In genomic region chr2:60966465-60967405, GRCh38 we compare ENCODE assay signal across 11 cellular contexts. TPM values are rescaled to one million over a fixed set of nuclear protein-coding genes. Genes with fewer than 3 reads are reported as not detected.
DNase-seq lines count a peak whose midpoint lies in the region; ATAC-seq and TF ChIP-seq lines count a peak whose summit lies in the region.
"Had no signal": no experiment of that assay in that cellular context is flagged by ENCODE, and none has a peak within 500 bp of the region (broad histone marks: within the 10 kb centered on the region; RNA-seq: fewer than 3 reads in every experiment).

No MANE protein-coding gene starts in this region.

- no peak overlapping the region for H3K27ac ChIP-seq in caudate nucleus (ENCODE audit: low read depth, low read length)
- H3K27ac ChIP-seq: vagina had no signal

- no peaks in the 10 kb centered on the region for H3K27me3 Mint-ChIP-seq in activated CD8-positive, alpha-beta T cell treated with anti-CD3 and anti-CD28 coated beads, Interleukin-2, amount 10 ng/mL, durations not matched to agents 7 days and 5 days (ENCODE audit: low read depth)

- peaks cover 15% of the 10 kb centered on the region for H3K9me3 Mint-ChIP-seq in activated CD8-positive, alpha-beta T cell treated with anti-CD3 and anti-CD28 coated beads, Interleukin-2, amount 10 ng/mL, durations not matched to agents 7 days and 5 days (ENCODE audit: insufficient read depth)

- H3K4me3 ChIP-seq in GM12865 (ENCODE audit: low read depth, low read length): peak overlapping the region; percentile 27
- H3K4me3 ChIP-seq: pancreas, vagina had no signal

- ATAC-seq in GM19351 (IDR thresholded peaks at IDR 0.05; ENCODE audit: unreplicated experiment) (peak; percentile 76), HG02943 (IDR thresholded peaks at IDR 0.05; ENCODE audit: low read depth, unreplicated experiment) (peak; percentile 66)
- no peak for ATAC-seq in activated CD8-positive, alpha-beta T cell treated with anti-CD3 and anti-CD28 coated beads, Interleukin-2, amount 10 ng/mL, durations not matched to agents 7 days and 5 days
- ATAC-seq: pancreas had no signal

- H3K4me1 Mint-ChIP-seq in activated CD8-positive, alpha-beta T cell treated with anti-CD3 and anti-CD28 coated beads, Interleukin-2, amount 10 ng/mL, durations not matched to agents 7 days and 5 days (ENCODE audit: low read depth): peaks cover 42% of the 10 kb centered on the region

- peak; percentile 58 for DNase-seq in GM12865 (ENCODE audit: low read depth)
- DNase-seq in activated CD8-positive, alpha-beta T cell treated with anti-CD3 and anti-CD28 coated beads, Interleukin-2, amount 10 ng/mL, durations not matched to agents 7 days and 5 days: no peak
- DNase-seq in caudate nucleus (lab: John Stamatoyannopoulos, UW): no peak
- no peak for DNase-seq in GF-D8 (lab: John Stamatoyannopoulos, UW)
- DNase-seq in NCI-H146 treated with DMSO at 0.1 percent for 48 hours (lab: John Stamatoyannopoulos, UW; ENCODE audit: unreplicated experiment): no peak
- DNase-seq in stimulated activated CD8-positive, alpha-beta memory T cell treated with anti-CD3 and anti-CD28 coated beads, Interleukin-4, amount 100 ng/mL, for 48 hours: no peak
- DNase-seq: NCI-H2029, pancreas had no signal

- H3K4me3 Mint-ChIP-seq in activated CD8-positive, alpha-beta T cell treated with anti-CD3 and anti-CD28 coated beads, Interleukin-2, amount 10 ng/mL, durations not matched to agents 7 days and 5 days: peak overlapping the region; percentile 40

- CTCF ChIA-PET in activated CD8-positive, alpha-beta T cell treated with anti-CD3 and anti-CD28 coated beads, Interleukin-2, amount 10 ng/mL, durations not matched to agents 7 days and 5 days (lab: Charles Lee): interaction anchor here (0.6 to 1.4 kb wide), 3 partner anchors 26 to 827 kb away, joined by 3 to 8 read pairs (median 5); no protein-coding TSS in a partner anchor

- H3K27ac Mint-ChIP-seq in activated CD8-positive, alpha-beta T cell treated with anti-CD3 and anti-CD28 coated beads, Interleukin-2, amount 10 ng/mL, durations not matched to agents 7 days and 5 days: peak overlapping the region; percentile 41

- TF ChIP-seq CTCF in GM12865 (IDR thresholded peaks at IDR 0.05; ENCODE audit: insufficient read depth, low read depth, low read length, missing control alignments): no peak

- POLR2A ChIA-PET in activated CD8-positive, alpha-beta T cell treated with anti-CD3 and anti-CD28 coated beads, Interleukin-2, amount 10 ng/mL, durations not matched to agents 7 days and 5 days (lab: Charles Lee): interaction anchor here (0.5 to 1.4 kb wide), 3 partner anchors 26 to 85 kb away, joined by 3 to 6 read pairs (median 3); partner anchors contain the start of gene REL

- peaks cover 38% of the 10 kb centered on the region for H3K36me3 Mint-ChIP-seq in activated CD8-positive, alpha-beta T cell treated with anti-CD3 and anti-CD28 coated beads, Interleukin-2, amount 10 ng/mL, durations not matched to agents 7 days and 5 days (ENCODE audit: low read depth)

RNA-seq across cellular contexts. Expression of gene PEX13, which starts 50.8 kb away (rescaled TPM):
- total RNA-seq in activated CD8-positive, alpha-beta T cell treated with anti-CD3 and anti-CD28 coated beads, Interleukin-2, amount 10 ng/mL, durations not matched to agents 7 days and 5 days: 10 to 100 TPM; 15.5 to 18.6 TPM

RNA-seq across cellular contexts. Expression of gene PUS10, which starts 51.3 kb away (rescaled TPM):
- total RNA-seq in activated CD8-positive, alpha-beta T cell treated with anti-CD3 and anti-CD28 coated beads, Interleukin-2, amount 10 ng/mL, durations not matched to agents 7 days and 5 days: 1 to 10 TPM; 7.3 to 7.7 TPM
